11 cellular contexts compared by ENCODE assay signal in genomic region chr4:182968917-182969650, GRCh38.
DNase-seq lines count a peak whose midpoint lies in the region; ATAC-seq lines count a peak whose summit lies in the region.
"Had no signal": no experiment of that assay in that cellular context is flagged by ENCODE, and none has a peak within 500 bp of the region (broad histone marks: within the 10 kb centered on the region; RNA-seq: fewer than 3 reads in every experiment).

No MANE protein-coding gene starts in this region.

- peak; percentile 83 for ATAC-seq in GM21717 (IDR thresholded peaks at IDR 0.05; ENCODE audit: unreplicated experiment)
- ATAC-seq in HG03442 (IDR thresholded peaks at IDR 0.05; ENCODE audit: unreplicated experiment), result peak; percentile 55
- no peak for ATAC-seq in stimulated activated memory B cell treated with anti-CD40 and anti-IgM and Interleukin-4, amounts not matched to agents 10 μg/mL and 1 μg/mL and 100 μg/mL, for 72 hours

- H3K9me3 Mint-ChIP-seq in stimulated activated memory B cell treated with anti-CD40 and anti-IgM and Interleukin-4, amounts not matched to agents 10 μg/mL and 1 μg/mL and 100 μg/mL, for 72 hours, result peaks cover 11% of the 10 kb centered on the region
- H3K9me3 Mint-ChIP-seq: activated CD4-positive, alpha-beta memory T cell treated with anti-CD3 and anti-CD28 coated beads for 36 hours; H9 had no signal

- peaks cover 4% of the 10 kb centered on the region for H3K36me3 Mint-ChIP-seq in stimulated activated memory B cell treated with anti-CD40 and anti-IgM and Interleukin-4, amounts not matched to agents 10 μg/mL and 1 μg/mL and 100 μg/mL, for 72 hours
- H3K36me3 Mint-ChIP-seq: activated CD4-positive, alpha-beta memory T cell treated with anti-CD3 and anti-CD28 coated beads for 36 hours; CD4-positive, CD25-positive, alpha-beta regulatory T cell had no signal

- H3K27me3 Mint-ChIP-seq in stimulated activated memory B cell treated with anti-CD40 and anti-IgM and Interleukin-4, amounts not matched to agents 10 μg/mL and 1 μg/mL and 100 μg/mL, for 72 hours, result peaks cover 60% of the 10 kb centered on the region

- H3K27ac Mint-ChIP-seq in stimulated activated memory B cell treated with anti-CD40 and anti-IgM and Interleukin-4, amounts not matched to agents 10 μg/mL and 1 μg/mL and 100 μg/mL, for 72 hours, result no peak overlapping the region
- H3K27ac Mint-ChIP-seq: activated CD4-positive, alpha-beta memory T cell treated with anti-CD3 and anti-CD28 coated beads for 36 hours; CD4-positive, CD25-positive, alpha-beta regulatory T cell; H9 had no signal

- no peaks in the 10 kb centered on the region for H3K4me1 Mint-ChIP-seq in stimulated activated memory B cell treated with anti-CD40 and anti-IgM and Interleukin-4, amounts not matched to agents 10 μg/mL and 1 μg/mL and 100 μg/mL, for 72 hours
- H3K4me1 Mint-ChIP-seq: CD4-positive, CD25-positive, alpha-beta regulatory T cell had no signal

- DNase-seq in NCI-H1417 (lab: John Stamatoyannopoulos, UW) (peak in 2 of 3 experiments; percentile 24 to 54), NCI-H1417 treated with DMSO at 0.1 percent for 48 hours (lab: John Stamatoyannopoulos, UW) (no peak), left kidney (ENCODE audit: low read depth, low spot score) (peak; percentile 21), NCI-H748 treated with DMSO at 0.1 percent for 48 hours (lab: John Stamatoyannopoulos, UW) (no peak), hepatic stellate cell (ENCODE audit: low spot score) (no peak)
- DNase-seq: activated CD4-positive, alpha-beta memory T cell treated with anti-CD3 and anti-CD28 coated beads for 36 hours; CD4-positive, CD25-positive, alpha-beta regulatory T cell; H9 had no signal

- no peak overlapping the region for H3K4me3 Mint-ChIP-seq in stimulated activated memory B cell treated with anti-CD40 and anti-IgM and Interleukin-4, amounts not matched to agents 10 μg/mL and 1 μg/mL and 100 μg/mL, for 72 hours
- H3K4me3 Mint-ChIP-seq: activated CD4-positive, alpha-beta memory T cell treated with anti-CD3 and anti-CD28 coated beads for 36 hours; CD4-positive, CD25-positive, alpha-beta regulatory T cell; H9 had no signal

Comparison
In these comparisons a context has a peak if more than half of its experiments do, and no peak if none do; other contexts are left out.
1. DNase-seq: peak in NCI-H1417 (2 of 3) and left kidney (single experiment); none in NCI-H1417 treated with DMSO at 0.1 percent for 48 hours (single experiment), NCI-H748 treated with DMSO at 0.1 percent for 48 hours (single experiment) and hepatic stellate cell (single experiment).